Comparison of ENCODE assay signal across 15 cellular contexts in genomic region chr7:151438864-151439601, GRCh38. TPM values are rescaled to one million over a fixed set of nuclear protein-coding genes. Genes with fewer than 3 reads are reported as not detected.
DNase-seq lines count a peak whose midpoint lies in the region; ATAC-seq, FAIRE-seq and TF ChIP-seq lines count a peak whose summit lies in the region.
"Had no signal": no experiment of that assay in that cellular context is flagged by ENCODE, and none has a peak within 500 bp of the region (broad histone marks: within the 10 kb centered on the region; RNA-seq: fewer than 3 reads in every experiment).

No MANE protein-coding gene starts in this region.

- TF ChIP-seq POLR2A in vagina (IDR thresholded peaks at IDR 0.05) (no peak), esophagus muscularis mucosa (IDR thresholded peaks at IDR 0.05; ENCODE audit: low read depth) (no peak), H54 (IDR thresholded peaks at IDR 0.05; ENCODE audit: low read depth, low read length) (no peak)

- H3K27me3 ChIP-seq in neuron (ENCODE audit: insufficient read depth, low read length) (peaks cover 32% of the 10 kb centered on the region), vagina (no peaks in the 10 kb centered on the region), esophagus muscularis mucosa (peaks cover 0 to 31% (median 3%) of the 10 kb centered on the region in 4 donors)

- ATAC-seq in stimulated activated naive CD8-positive, alpha-beta T cell treated with anti-CD3 and anti-CD28 coated beads, Interleukin-15, Interleukin-2, amounts not matched to agents 100 U/mL and 50 U/mL, for 24 hours, result no peak

- WGBS in esophagus muscularis mucosa, result 92% methylated on average over 16 of the region's 17 CpGs

- intact Hi-C loops in dendritic cell treated with granulocyte-macrophage colony-stimulating factor and Interleukin-4, amounts not matched to agents 40 ng/mL and 50 ng/mL, for 4 days (cut with micrococcal nuclease), result no loop called here
- intact Hi-C loops in vagina (cut with DNase I), result no loop called here
- intact Hi-C loops in esophagus muscularis mucosa (cut with DNase I), result no loop called here

- H3K9me3 ChIP-seq in neuron (ENCODE audit: low read length) (peaks cover 7% of the 10 kb centered on the region), vagina (no peaks in the 10 kb centered on the region), esophagus muscularis mucosa (no peaks in the 10 kb centered on the region)
- H3K9me3 ChIP-seq: adrenal gland, upper lobe of left lung had no signal

- H3K4me3 ChIP-seq in neuron (ENCODE audit: low read length), result peak overlapping the region; percentile 40
- H3K4me3 ChIP-seq in vagina, result peak overlapping the region in 1 of 2 donors; percentile 20
- peak overlapping the region in 1 of 4 donors; percentile 41 for H3K4me3 ChIP-seq in esophagus muscularis mucosa

- H3K27ac ChIP-seq in vagina (peak overlapping the region; percentile 88), esophagus muscularis mucosa (replicated peaks in 1 of 4) (no peak overlapping the region)
- H3K27ac ChIP-seq: upper lobe of left lung had no signal

- H3K4me3 Mint-ChIP-seq in stimulated activated naive CD8-positive, alpha-beta T cell treated with anti-CD3 and anti-CD28 coated beads, Interleukin-15, Interleukin-2, amounts not matched to agents 100 ng/mL and 50 ng/mL, for 24 hours, result peak overlapping the region; percentile 17
- no peak overlapping the region for H3K4me3 Mint-ChIP-seq in dendritic cell treated with granulocyte-macrophage colony-stimulating factor and Interleukin-4, amounts not matched to agents 40 ng/mL and 50 ng/mL, for 4 days

- H3K4me1 ChIP-seq in neuron (ENCODE audit: insufficient read depth, low read length) (peaks cover 5% of the 10 kb centered on the region), vagina (peaks cover 53% of the 10 kb centered on the region), esophagus muscularis mucosa (peaks cover 20 to 42% (median 30%) of the 10 kb centered on the region in 4 donors)

- TF ChIP-seq EP300 in esophagus muscularis mucosa (IDR thresholded peaks at IDR 0.05), result no peak

- no peaks in the 10 kb centered on the region for H3K9me3 Mint-ChIP-seq in stimulated activated naive CD8-positive, alpha-beta T cell treated with anti-CD3 and anti-CD28 coated beads, Interleukin-15, Interleukin-2, amounts not matched to agents 100 ng/mL and 50 ng/mL, for 24 hours
- H3K9me3 Mint-ChIP-seq in dendritic cell treated with granulocyte-macrophage colony-stimulating factor and Interleukin-4, amounts not matched to agents 40 ng/mL and 50 ng/mL, for 4 days, result no peaks in the 10 kb centered on the region

- H3K27ac Mint-ChIP-seq in stimulated activated naive CD8-positive, alpha-beta T cell treated with anti-CD3 and anti-CD28 coated beads, Interleukin-15, Interleukin-2, amounts not matched to agents 100 ng/mL and 50 ng/mL, for 24 hours, result no peak overlapping the region
- peak overlapping the region; percentile 60 for H3K27ac Mint-ChIP-seq in dendritic cell treated with granulocyte-macrophage colony-stimulating factor and Interleukin-4, amounts not matched to agents 40 ng/mL and 50 ng/mL, for 4 days

- peaks cover 21% of the 10 kb centered on the region for H3K4me1 Mint-ChIP-seq in stimulated activated naive CD8-positive, alpha-beta T cell treated with anti-CD3 and anti-CD28 coated beads, Interleukin-15, Interleukin-2, amounts not matched to agents 100 ng/mL and 50 ng/mL, for 24 hours (ENCODE audit: low read depth)
- peaks cover 37% of the 10 kb centered on the region for H3K4me1 Mint-ChIP-seq in dendritic cell treated with granulocyte-macrophage colony-stimulating factor and Interleukin-4, amounts not matched to agents 40 ng/mL and 50 ng/mL, for 4 days (ENCODE audit: low read depth)

- H3K36me3 ChIP-seq in neuron (ENCODE audit: insufficient read depth, low read length) (no peaks in the 10 kb centered on the region), vagina (no peaks in the 10 kb centered on the region), esophagus muscularis mucosa (no peaks in the 10 kb centered on the region)
- H3K36me3 ChIP-seq: adrenal gland, upper lobe of left lung had no signal

- no peaks in the 10 kb centered on the region for H3K36me3 Mint-ChIP-seq in stimulated activated naive CD8-positive, alpha-beta T cell treated with anti-CD3 and anti-CD28 coated beads, Interleukin-15, Interleukin-2, amounts not matched to agents 100 ng/mL and 50 ng/mL, for 24 hours (ENCODE audit: low read depth)
- H3K36me3 Mint-ChIP-seq in dendritic cell treated with granulocyte-macrophage colony-stimulating factor and Interleukin-4, amounts not matched to agents 40 ng/mL and 50 ng/mL, for 4 days (ENCODE audit: low read depth), result no peaks in the 10 kb centered on the region

- no peaks in the 10 kb centered on the region for H3K27me3 Mint-ChIP-seq in stimulated activated naive CD8-positive, alpha-beta T cell treated with anti-CD3 and anti-CD28 coated beads, Interleukin-15, Interleukin-2, amounts not matched to agents 100 ng/mL and 50 ng/mL, for 24 hours
- H3K27me3 Mint-ChIP-seq in dendritic cell treated with granulocyte-macrophage colony-stimulating factor and Interleukin-4, amounts not matched to agents 40 ng/mL and 50 ng/mL, for 4 days, result peaks cover 35% of the 10 kb centered on the region

- no peak for TF ChIP-seq CTCF in vagina (IDR thresholded peaks at IDR 0.05)
- no peak for TF ChIP-seq CTCF in esophagus muscularis mucosa (IDR thresholded peaks at IDR 0.05)

- DNase-seq in stimulated activated naive CD8-positive, alpha-beta T cell treated with anti-CD3 and anti-CD28 coated beads, Interleukin-15, Interleukin-2, amounts not matched to agents 100 U/mL and 50 U/mL, for 24 hours, result no peak
- DNase-seq in vagina (ENCODE audit: extremely low spot score in 2 of 2), result no peak
- no peak for DNase-seq in esophagus muscularis mucosa (ENCODE audit: extremely low spot score)
- no peak for DNase-seq in H54 (ENCODE audit: insufficient read length, low spot score)
- no peak for DNase-seq in NCI-H524 (lab: John Stamatoyannopoulos, UW)
- DNase-seq: adrenal gland, DMS153, erythroblast, NCI-H1105, SHP77 treated with DMSO at 0.1 percent for 48 hours had no signal

- FAIRE-seq in H54 (lab: Jason Lieb, UNC), result no peak

- no peak overlapping the region for H2AFZ ChIP-seq in neuron (ENCODE audit: low read depth, low read length)

RNA-seq across cellular contexts. Expression of gene CRYGN, which starts 0.9 kb away (rescaled TPM):
- total RNA-seq in vagina, result not detected
- 1 to 10 TPM in 1 of 4 donors, under 1 TPM in 3; under 0.01 to 1.3 (median 0.25) TPM for total RNA-seq in esophagus muscularis mucosa
- total RNA-seq: T-helper 2 cell treated with Interferon-gamma antibody and Interleukin-4, amounts not matched to agents 100 ng/mL and 5 ng/mL, for 36 hours had no signal

RNA-seq across cellular contexts. Expression of gene WDR86, which starts 29.2 kb away (rescaled TPM):
- total RNA-seq in vagina (19.4 TPM), esophagus muscularis mucosa (10 to 100 TPM in 2 of 4 donors, 1 to 10 TPM in 2; 5.4 to 11.8 (median 9.6) TPM)
- total RNA-seq: T-helper 2 cell treated with Interferon-gamma antibody and Interleukin-4, amounts not matched to agents 100 ng/mL and 5 ng/mL, for 36 hours had no signal
